8 cellular contexts compared by ENCODE assay signal in the genomic region with DNA sequence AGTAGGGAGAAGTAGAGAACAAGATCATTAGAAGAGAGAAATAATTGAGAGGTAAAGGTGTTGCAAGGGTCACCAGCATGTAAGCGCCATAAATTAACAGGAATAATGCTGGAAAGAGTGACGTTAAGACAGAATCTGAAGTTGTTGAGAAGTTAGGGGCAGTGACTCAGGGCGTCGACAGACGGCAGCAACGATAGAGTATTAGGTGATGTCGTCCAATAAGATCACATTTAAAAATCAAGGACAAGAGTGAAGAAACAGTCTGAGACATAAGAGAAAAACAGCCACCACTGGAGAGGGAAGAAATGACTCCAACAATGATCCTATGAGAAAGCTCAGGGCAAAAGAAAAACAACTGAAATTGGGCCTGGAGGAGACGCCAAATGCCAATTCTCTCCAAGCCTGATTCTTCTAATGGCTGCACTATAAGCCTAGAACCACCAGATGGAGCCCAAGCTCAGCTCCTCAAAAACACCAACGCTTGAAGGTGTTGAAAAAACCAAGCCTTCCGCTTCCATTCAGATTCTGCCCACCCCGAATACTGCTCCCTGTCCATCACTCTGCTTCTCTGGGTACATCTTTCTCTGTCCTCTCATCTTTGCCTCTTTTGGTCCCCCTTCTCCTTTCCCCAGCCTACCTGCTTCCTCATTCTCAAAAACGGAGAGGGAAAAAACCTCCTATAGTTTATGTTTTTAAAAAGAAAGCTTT.
A peak's percentile ranks its signal among the peaks of the same experiment; 100 is the strongest.
DNase-seq lines count a peak whose midpoint lies in the region; ATAC-seq, FAIRE-seq and TF ChIP-seq lines count a peak whose summit lies in the region.

No MANE protein-coding gene starts in this region.

- peak; percentile 83 for FAIRE-seq in A204.1 (lab: Jason Lieb, UNC)
- FAIRE-seq in GM12892 (lab: Jason Lieb, UNC): peak; percentile 76
- FAIRE-seq in keratinocyte (lab: Jason Lieb, UNC): peak; percentile 79

- TF ChIP-seq POLR2A in GM12892 (IDR thresholded peaks at IDR 0.05; ENCODE audit: low read depth, low read length): no peak

- H3K27ac ChIP-seq in keratinocyte (ENCODE audit: control insufficient read depth, insufficient read depth, low read length): peak overlapping the region; percentile 39

- peaks cover 54% of the 10 kb centered on the region for H3K79me2 ChIP-seq in keratinocyte (ENCODE audit: control insufficient read depth, insufficient read depth, low read length)

- peak overlapping the region; percentile 42 for H3K4me2 ChIP-seq in keratinocyte (ENCODE audit: control insufficient read depth, extremely low read depth, insufficient read depth, low read depth, low read length)

- H2AFZ ChIP-seq in keratinocyte (ENCODE audit: control insufficient read depth, low read length): no peak overlapping the region

- no peaks in the 10 kb centered on the region for H3K9me1 ChIP-seq in keratinocyte (ENCODE audit: control insufficient read depth, extremely low read depth, insufficient read depth, low read length)

- DNase-seq in GM12892 (ENCODE audit: insufficient read length): peak; percentile 25
- peak; percentile 68 for DNase-seq in NCI-H2196 (lab: John Stamatoyannopoulos, UW; ENCODE audit: unreplicated experiment)
- peak; percentile 84 to 91 for DNase-seq in cardiac fibroblast (ENCODE audit: low read depth in 2 of 2)
- DNase-seq in keratinocyte (ENCODE audit: low read depth, low spot score): no peak
- peak in 3 of 4 experiments; percentile 27 to 43 (median 32) for DNase-seq in stimulated activated CD4-positive, alpha-beta T cell treated with anti-CD3 and anti-CD28 coated beads, Interleukin-1b, Interleukin-23, amount 100 ng/mL, for 24 hours (ENCODE audit: low read depth in 4 of 4, low spot score in 1 of 4)

- no peaks in the 10 kb centered on the region for H3K9me3 ChIP-seq in keratinocyte (ENCODE audit: control insufficient read depth, low read depth, low read length)

- no peaks in the 10 kb centered on the region for H4K20me1 ChIP-seq in keratinocyte (ENCODE audit: control insufficient read depth, extremely low read depth, insufficient read depth, low read length)

- H3K9ac ChIP-seq in keratinocyte (ENCODE audit: control insufficient read depth, extremely low read depth, insufficient read depth, low read length): peak overlapping the region; percentile 24

- peaks cover 6 to 17% of the 10 kb centered on the region in 2 experiments for H3K36me3 ChIP-seq in keratinocyte (ENCODE audit: control insufficient read depth in 2 of 2, extremely low read depth in 1 of 2, insufficient read depth in 2 of 2, low read length in 2 of 2)

- no peak overlapping the region for H3K4me3 ChIP-seq in WI38 (ENCODE audit: low read depth, low read length)
- H3K4me3 ChIP-seq in cardiac fibroblast (replicated peaks in 1 of 2; ENCODE audit: low read depth in 2 of 2, low read length in 2 of 2): no peak overlapping the region
- H3K4me3 ChIP-seq in keratinocyte (ENCODE audit: control insufficient read depth in 2 of 3, extremely low read depth in 1 of 3, insufficient read depth in 2 of 3, low read depth in 1 of 3, low read length in 3 of 3): no peak overlapping the region

- H3K4me1 ChIP-seq in keratinocyte (ENCODE audit: control insufficient read depth, extremely low read depth, insufficient read depth, low read length): peaks cover 56% of the 10 kb centered on the region

- dilution Hi-C loops in keratinocyte (cut with MboI; ENCODE audit: extremely low pct_ligation_motif_present, low sequenced_read_pairs): no loop called here

- ATAC-seq in GM21576 (IDR thresholded peaks at IDR 0.05; ENCODE audit: unreplicated experiment): no peak

- TF ChIP-seq CTCF in WI38 (IDR thresholded peaks at IDR 0.05; ENCODE audit: low read depth, low read length): peak; percentile 95
- peak; percentile 95 for TF ChIP-seq CTCF in cardiac fibroblast (IDR thresholded peaks at IDR 0.05; ENCODE audit: low read depth, low read length)
- TF ChIP-seq CTCF in keratinocyte (optimal IDR thresholded peaks at IDR 0.05 in 1 of 3, IDR thresholded peaks at IDR 0.05 in 1 of 3, conservative IDR thresholded peaks at IDR 0.05 in 1 of 3; ENCODE audit: extremely low read depth in 1 of 3, insufficient read depth in 2 of 3, low read length in 3 of 3): peak; percentile 71 to 95 (median 89)

- no peaks in the 10 kb centered on the region for H3K27me3 ChIP-seq in keratinocyte (ENCODE audit: control insufficient read depth, extremely low read depth, insufficient read depth, low read length)
